Comparison of ENCODE assay signal across 13 cellular contexts in genomic region chr1:13764933-13765332, GRCh38.
DNase-seq lines count a peak whose midpoint lies in the region; FAIRE-seq and TF ChIP-seq lines count a peak whose summit lies in the region.
"Had no signal": no experiment of that assay in that cellular context is flagged by ENCODE, and none has a peak within 500 bp of the region (broad histone marks: within the 10 kb centered on the region; RNA-seq: fewer than 3 reads in every experiment).

No MANE protein-coding gene starts in this region.

- H3F3A ChIP-seq in PC-9 (ENCODE audit: insufficient read depth, low read depth): peaks cover 6% of the 10 kb centered on the region; the same call in 1 of the 2 replicates

- H2AFZ ChIP-seq in PC-9: no peak overlapping the region

- H3K4me3 Mint-ChIP-seq in endodermal cell (no peak overlapping the region), osteocyte (ENCODE audit: unreplicated experiment) (peak overlapping the region; percentile 58)

- H3K9me3 Mint-ChIP-seq in endodermal cell (no peaks in the 10 kb centered on the region), osteocyte (ENCODE audit: unreplicated experiment) (no peaks in the 10 kb centered on the region)

- no peaks in the 10 kb centered on the region for H3K36me3 ChIP-seq in endodermal cell (ENCODE audit: control insufficient read depth, insufficient read depth, low read length)
- H3K36me3 ChIP-seq in PC-9 (ENCODE audit: low read depth): no peaks in the 10 kb centered on the region
- H3K36me3 ChIP-seq: cardiac muscle cell had no signal

- peak overlapping the region; percentile 35 for H3K27ac Mint-ChIP-seq in endodermal cell
- peak overlapping the region; percentile 77 for H3K27ac Mint-ChIP-seq in osteocyte (ENCODE audit: unreplicated experiment)

- WGBS in endodermal cell (ENCODE audit: insufficient coverage in 1 of 2, insufficient read length in 1 of 2), 2 experiments: 48 to 57% methylated on average over 3 of the region's 3 CpGs

- TF ChIP-seq CTCF in GM12865 (IDR thresholded peaks at IDR 0.05; ENCODE audit: insufficient read depth, low read depth, low read length, missing control alignments) (no peak), endodermal cell (conservative IDR thresholded peaks at IDR 0.05) (no peak), osteocyte (IDR thresholded peaks at IDR 0.05) (peak; percentile 42), PC-9 (conservative IDR thresholded peaks at IDR 0.05) (no peak)

- no TSS peak for BruUV-seq in PC-9 (replicated peaks; lab: Mats Ljungman, UMichigan)

- H4K20me1 ChIP-seq in PC-9 (ENCODE audit: insufficient read depth): no peaks in the 10 kb centered on the region; the same call in 1 of the 2 replicates

- CTCF ChIA-PET in PC-9 (lab: Charles Lee): interaction anchor here (0.7 kb wide), 1 partner anchor 75 kb away, joined by 4 read pairs; no protein-coding TSS in a partner anchor

- H3K9ac ChIP-seq in endodermal cell (ENCODE audit: extremely low read depth, low read length, poor library complexity, severe bottlenecking): no peak overlapping the region

- H3K4me1 ChIP-seq in endodermal cell (ENCODE audit: control insufficient read depth, insufficient read depth, low read length): peaks cover 12% of the 10 kb centered on the region
- peaks cover 14% of the 10 kb centered on the region for H3K4me1 ChIP-seq in PC-9 (replicated peaks; ENCODE audit: insufficient read depth)

- DNase-seq in GM12865 (ENCODE audit: low read depth) (peak; percentile 42), NAMALWA (ENCODE audit: low spot score) (peak; percentile 52), endodermal cell (peak; percentile 79), osteocyte (ENCODE audit: extremely low spot score, unreplicated experiment) (no peak), KG1 (lab: John Stamatoyannopoulos, UW) (no peak), PC-9 (no peak), GM12892 (ENCODE audit: insufficient read length) (no peak), hippocampal formation (lab: John Stamatoyannopoulos, UW) (no peak)
- DNase-seq: Caco-2, kidney, NCI-H1930, T-helper 9 cell had no signal

- no peak overlapping the region for H3K27ac ChIP-seq in endodermal cell (ENCODE audit: low read depth, low read length)
- no peak overlapping the region for H3K27ac ChIP-seq in PC-9
- H3K27ac ChIP-seq: cardiac muscle cell had no signal

- H3K4me2 ChIP-seq in PC-9: no peak overlapping the region

- H3K4me3 ChIP-seq in GM12865 (ENCODE audit: low read depth, low read length): no peak overlapping the region
- no peak overlapping the region for H3K4me3 ChIP-seq in endodermal cell (ENCODE audit: low read length)
- H3K4me3 ChIP-seq in PC-9: no peak overlapping the region
- H3K4me3 ChIP-seq: cardiac muscle cell had no signal

- POLR2A ChIA-PET in PC-9 (lab: Charles Lee; ENCODE audit: unreplicated experiment): no interaction called here

- H3K4me1 Mint-ChIP-seq in endodermal cell (peaks cover 43% of the 10 kb centered on the region), osteocyte (ENCODE audit: unreplicated experiment) (peaks cover 81% of the 10 kb centered on the region)

- no peak for TF ChIP-seq POLR2A in GM12892 (IDR thresholded peaks at IDR 0.05; ENCODE audit: low read depth, low read length)

- H3K27me3 ChIP-seq in endodermal cell (ENCODE audit: control insufficient read depth, insufficient read depth, low read length, poor library complexity, severe bottlenecking) (no peaks in the 10 kb centered on the region), PC-9 (ENCODE audit: insufficient read depth, low read depth) (no peaks in the 10 kb centered on the region)
- H3K27me3 ChIP-seq: cardiac muscle cell had no signal

- H3K27me3 Mint-ChIP-seq in endodermal cell (ENCODE audit: insufficient read depth) (no peaks in the 10 kb centered on the region), osteocyte (ENCODE audit: unreplicated experiment) (no peaks in the 10 kb centered on the region)

- peaks cover 6% of the 10 kb centered on the region for H3K36me3 Mint-ChIP-seq in endodermal cell (ENCODE audit: low read depth)
- peaks cover 6% of the 10 kb centered on the region for H3K36me3 Mint-ChIP-seq in osteocyte (ENCODE audit: unreplicated experiment)

- peaks cover 76% of the 10 kb centered on the region for H3K79me2 ChIP-seq in PC-9 (ENCODE audit: low read depth)

- intact Hi-C loops in PC-9 (cut with micrococcal nuclease; ENCODE audit: unreplicated experiment): no loop called here

- no peak for FAIRE-seq in GM12892 (lab: Jason Lieb, UNC)
- FAIRE-seq: kidney had no signal

- H3K9me2 ChIP-seq in PC-9 (ENCODE audit: insufficient read depth): no peaks in the 10 kb centered on the region

- H3K9me3 ChIP-seq in endodermal cell (ENCODE audit: control insufficient read depth, low read length) (no peaks in the 10 kb centered on the region), PC-9 (ENCODE audit: insufficient read depth, low read depth) (no peaks in the 10 kb centered on the region)
- H3K9me3 ChIP-seq: Caco-2 had no signal

Comparison
In these comparisons a context has a peak if more than half of its experiments do, and no peak if none do; other contexts are left out.
1. DNase-seq: peak in GM12865 (single experiment), NAMALWA (single experiment) and endodermal cell (single experiment); none in osteocyte (single experiment), KG1 (single experiment), PC-9 (0 of 2), GM12892 (single experiment) and hippocampal formation (0 of 2).